8 cellular contexts compared by ENCODE assay signal in genomic region chr1:213987422-213987875, GRCh38. TPM values are rescaled to one million over a fixed set of nuclear protein-coding genes. Genes with fewer than 3 reads are reported as not detected.
DNase-seq lines count a peak whose midpoint lies in the region; ATAC-seq lines count a peak whose summit lies in the region.

No MANE protein-coding gene starts in this region.

- peak overlapping the region; percentile 72 for H3K18ac ChIP-seq in mesendoderm (ENCODE audit: low read length)

- no peaks in the 10 kb centered on the region for H3K79me2 ChIP-seq in mesendoderm (ENCODE audit: control insufficient read depth, insufficient read depth, low read length)

- CTCF ChIA-PET in CD8-positive, alpha-beta memory T cell (lab: Charles Lee): no interaction called here

- peaks cover 0 to 1% (median 0%) of the 10 kb centered on the region in 3 donors for H3K36me3 Mint-ChIP-seq in CD8-positive, alpha-beta memory T cell
- peaks cover 3% of the 10 kb centered on the region for H3K36me3 Mint-ChIP-seq in central memory CD8-positive, alpha-beta T cell (ENCODE audit: insufficient read depth)

- no peaks in the 10 kb centered on the region for H3K79me1 ChIP-seq in mesendoderm (ENCODE audit: low read length)

- no peak overlapping the region for H2AK5ac ChIP-seq in mesendoderm (ENCODE audit: low read length)

- H4K5ac ChIP-seq in mesendoderm (ENCODE audit: low read length): no peak overlapping the region

- no peak overlapping the region for H2BK5ac ChIP-seq in mesendoderm (ENCODE audit: low read length)

- H3K4ac ChIP-seq in mesendoderm (ENCODE audit: low read depth, low read length): no peak overlapping the region

- H3K9ac ChIP-seq in mesendoderm (ENCODE audit: low read length): no peak overlapping the region

- no peak overlapping the region for H2BK120ac ChIP-seq in mesendoderm (ENCODE audit: low read depth, low read length)

- H3K56ac ChIP-seq in mesendoderm (ENCODE audit: low read length): peak overlapping the region; percentile 77

- peaks cover 0 to 25% (median 13%) of the 10 kb centered on the region in 5 donors for H3K9me3 Mint-ChIP-seq in CD8-positive, alpha-beta memory T cell
- H3K9me3 Mint-ChIP-seq in central memory CD8-positive, alpha-beta T cell: peaks cover 11% of the 10 kb centered on the region

- H3K36me3 ChIP-seq in CD8-positive, alpha-beta memory T cell (ENCODE audit: insufficient read depth, low read length): no peaks in the 10 kb centered on the region
- no peaks in the 10 kb centered on the region for H3K36me3 ChIP-seq in MG63
- H3K36me3 ChIP-seq in mesendoderm (ENCODE audit: control insufficient read depth, insufficient read depth, low read length): no peaks in the 10 kb centered on the region

- no CpG with 5 or more reads among the region's 32 CpGs for WGBS in mesendoderm (ENCODE audit: extremely low coverage, insufficient coverage, low lambda C conversion rate)

- ATAC-seq in GM21390 (IDR thresholded peaks at IDR 0.05; ENCODE audit: unreplicated experiment): peak; percentile 38
- ATAC-seq in central memory CD8-positive, alpha-beta T cell (replicated peaks; ENCODE audit: extremely low read depth, poor library complexity, severe bottlenecking): no peak
- ATAC-seq in GM18517 (IDR thresholded peaks at IDR 0.05; ENCODE audit: unreplicated experiment): no peak

- no peak overlapping the region for H3K27ac ChIP-seq in CD8-positive, alpha-beta memory T cell (ENCODE audit: low read depth, low read length)
- H3K27ac ChIP-seq in mesendoderm (ENCODE audit: low read depth, low read length): no peak overlapping the region

- no peak for DNase-seq in CD8-positive, alpha-beta memory T cell
- DNase-seq in MG63 (no peak), mesendoderm (no peak), NCI-H1092 (lab: John Stamatoyannopoulos, UW) (no peak)
- DNase-seq in central memory CD8-positive, alpha-beta T cell (ENCODE audit: low spot score in 2 of 2): no peak
- DNase-seq in activated effector memory CD4-positive, alpha-beta T cell treated with anti-CD3 and anti-CD28 coated beads, Interleukin-2, amount 50 U/mL, for 16 hours: no peak

- no peak overlapping the region for H3K23ac ChIP-seq in mesendoderm (ENCODE audit: low read length)

- H3K27ac Mint-ChIP-seq in CD8-positive, alpha-beta memory T cell: no peak overlapping the region
- no peak overlapping the region for H3K27ac Mint-ChIP-seq in central memory CD8-positive, alpha-beta T cell (ENCODE audit: low read depth)

- peaks cover 72 to 89% of the 10 kb centered on the region in 2 donors for H3K27me3 Mint-ChIP-seq in CD8-positive, alpha-beta memory T cell
- peaks cover 90% of the 10 kb centered on the region for H3K27me3 Mint-ChIP-seq in central memory CD8-positive, alpha-beta T cell

- no peak overlapping the region for H3K4me2 ChIP-seq in mesendoderm (ENCODE audit: low read length)

- POLR2A ChIA-PET in CD8-positive, alpha-beta memory T cell (lab: Charles Lee): no interaction called here

- no peak overlapping the region for H4K8ac ChIP-seq in mesendoderm (ENCODE audit: low read depth, low read length)

- H3K27me3 ChIP-seq in CD8-positive, alpha-beta memory T cell (ENCODE audit: insufficient read depth, low read length, poor library complexity, severe bottlenecking): peaks cover 55% of the 10 kb centered on the region
- H3K27me3 ChIP-seq in MG63 (peaks cover 91% of the 10 kb centered on the region), mesendoderm (ENCODE audit: insufficient read depth, low read length, poor library complexity) (peaks cover 25% of the 10 kb centered on the region)

- H3K4me1 ChIP-seq in CD8-positive, alpha-beta memory T cell (ENCODE audit: insufficient read depth, low read length): peaks cover 14% of the 10 kb centered on the region
- H3K4me1 ChIP-seq in mesendoderm (ENCODE audit: control insufficient read depth, low read depth, low read length): peaks cover 7% of the 10 kb centered on the region

- H3K4me3 ChIP-seq in CD8-positive, alpha-beta memory T cell (ENCODE audit: low read length): no peak overlapping the region
- H3K4me3 ChIP-seq in MG63: peak overlapping the region; percentile 42
- H3K4me3 ChIP-seq in mesendoderm (ENCODE audit: low read length): peak overlapping the region; percentile 19

- peaks cover 25 to 46% (median 43%) of the 10 kb centered on the region in 3 donors for H3K4me1 Mint-ChIP-seq in CD8-positive, alpha-beta memory T cell
- peaks cover 27% of the 10 kb centered on the region for H3K4me1 Mint-ChIP-seq in central memory CD8-positive, alpha-beta T cell

- no peak overlapping the region for H2BK15ac ChIP-seq in mesendoderm (replicated peaks; ENCODE audit: low read depth)

- no peaks in the 10 kb centered on the region for H3K9me3 ChIP-seq in CD8-positive, alpha-beta memory T cell (ENCODE audit: low read length)
- H3K9me3 ChIP-seq in MG63: no peaks in the 10 kb centered on the region

- H3K4me3 Mint-ChIP-seq in CD8-positive, alpha-beta memory T cell: peak overlapping the region; percentile 17 to 88 (median 75)
- peak overlapping the region; percentile 74 for H3K4me3 Mint-ChIP-seq in central memory CD8-positive, alpha-beta T cell

RNA-seq across cellular contexts. Expression of gene PROX1, which starts 0.3 kb away (rescaled TPM):
- total RNA-seq in CD8-positive, alpha-beta memory T cell: not detected
- polyA plus RNA-seq in CD8-positive, alpha-beta memory T cell: not detected
- total RNA-seq in MG63 (2014; rRNA removed; shearing (Covaris generic); ENCODE audit: low replicate concordance): not detected in 2 replicates
- polyA plus RNA-seq in mesendoderm (2013, experiment 1 of 2): 0.42 TPM
- 0.36 TPM for polyA plus RNA-seq in mesendoderm (2013, experiment 2 of 2)
